ENCODE assay signal across 23 cellular contexts in genomic region chr7:8057566-8057965, GRCh38.
"Had no signal": no experiment of that assay in that cellular context is flagged by ENCODE, and none has a peak within 500 bp of the region (broad histone marks: within the 10 kb centered on the region; RNA-seq: fewer than 3 reads in every experiment).

No MANE protein-coding gene starts in this region.

- H3K4me3 ChIP-seq: dorsolateral prefrontal cortex, heart left ventricle, psoas muscle, spleen, stomach, thoracic aorta, transverse colon had no signal

- H3K4me1 ChIP-seq: heart left ventricle, parathyroid adenoma, psoas muscle, spleen had no signal

- H3K4me3 Mint-ChIP-seq: naive thymus-derived CD4-positive, alpha-beta T cell; nephron progenitor cell; stimulated activated memory B cell treated with anti-CD40 and anti-IgM and Interleukin-4, amounts not matched to agents 10 μg/mL and 1 μg/mL and 100 μg/mL, for 72 hours had no signal

- H3K27ac Mint-ChIP-seq: nephron progenitor cell; stimulated activated memory B cell treated with anti-CD40 and anti-IgM and Interleukin-4, amounts not matched to agents 10 μg/mL and 1 μg/mL and 100 μg/mL, for 72 hours had no signal

- H3K27me3 Mint-ChIP-seq: naive thymus-derived CD4-positive, alpha-beta T cell; stimulated activated memory B cell treated with anti-CD40 and anti-IgM and Interleukin-4, amounts not matched to agents 10 μg/mL and 1 μg/mL and 100 μg/mL, for 72 hours had no signal

- H3K27ac ChIP-seq: dorsolateral prefrontal cortex, heart left ventricle, parathyroid adenoma, psoas muscle, spleen, stomach, thoracic aorta, transverse colon had no signal

- H2AFZ ChIP-seq: parathyroid adenoma had no signal

- H3K9me3 Mint-ChIP-seq: nephron progenitor cell had no signal

- H3K27me3 ChIP-seq: dorsolateral prefrontal cortex, heart left ventricle, spleen, stomach, transverse colon had no signal

- H3K4me1 Mint-ChIP-seq: nephron progenitor cell; stimulated activated memory B cell treated with anti-CD40 and anti-IgM and Interleukin-4, amounts not matched to agents 10 μg/mL and 1 μg/mL and 100 μg/mL, for 72 hours had no signal

- DNase-seq: cortex of kidney; dorsolateral prefrontal cortex; effector CD8-positive, alpha-beta T cell; heart left ventricle; hippocampal formation; kidney glomerular epithelial cell; mammary epithelial cell; naive thymus-derived CD4-positive, alpha-beta T cell; nephron progenitor cell; psoas muscle; retina; spleen; stimulated activated CD4-positive, alpha-beta T cell treated with anti-CD3 and anti-CD28 coated beads, Interleukin-15, amount 100 ng/mL, for 24 hours; stimulated activated CD4-positive, alpha-beta T cell treated with anti-CD3 and anti-CD28 coated beads, Interleukin-1b, Interleukin-23, amount 100 ng/mL, for 48 hours; stimulated activated CD4-positive, alpha-beta T cell treated with anti-CD3 and anti-CD28 coated beads, Interleukin-4, amount 100 ng/mL, for 24 hours; stomach; substantia nigra; transverse colon had no signal

- H3K9ac ChIP-seq: parathyroid adenoma had no signal

- H3K36me3 ChIP-seq: thoracic aorta had no signal

- H3K9me3 ChIP-seq: heart left ventricle, psoas muscle, stomach, thoracic aorta, transverse colon had no signal

- ATAC-seq: heart left ventricle; left lobe of liver; naive thymus-derived CD4-positive, alpha-beta T cell; psoas muscle; sciatic nerve; stimulated activated memory B cell treated with anti-CD40 and anti-IgM and Interleukin-4, amounts not matched to agents 10 μg/mL and 1 μg/mL and 100 μg/mL, for 72 hours had no signal
